ENCODE assay signal across 24 cellular contexts in genomic region chr13:95874286-95874685, GRCh38.
"Had no signal": no experiment of that assay in that cellular context is flagged by ENCODE, and none has a peak within 500 bp of the region (broad histone marks: within the 10 kb centered on the region; RNA-seq: fewer than 3 reads in every experiment).

No MANE protein-coding gene starts in this region.

- DNase-seq: activated CD4-positive, alpha-beta T cell treated with anti-CD3 and anti-CD28 coated beads for 48 hours; activated CD4-positive, alpha-beta T cell treated with anti-CD3 and anti-CD28 coated beads, Interleukin-2, amount 50 U/mL, for 4 hours; activated CD4-positive, CD25-positive, alpha-beta regulatory T cell treated with anti-CD3 and anti-CD28 coated beads, Interleukin-2, amount 50 U/mL, for 72 hours; activated CD8-positive, alpha-beta memory T cell treated with anti-CD3 and anti-CD28 coated beads, Interleukin-2, amount 50 U/mL, for 48 hours; activated CD8-positive, alpha-beta T cell treated with anti-CD3 and anti-CD28 coated beads, Interleukin-2, amount 10 ng/mL, durations not matched to agents 7 days and 5 days; activated naive CD4-positive, alpha-beta T cell treated with anti-CD3 and anti-CD28 coated beads, Interleukin-2, amount 50 U/mL, for 16 hours; activated naive CD8-positive, alpha-beta T cell treated with anti-CD3 and anti-CD28 coated beads, Interleukin-2, amount 10 ng/mL, durations not matched to agents 7 days and 5 days; activated T-cell treated with anti-CD3 and anti-CD28 coated beads, Interleukin-2, amount 50 U/mL, for 1 hour; aorta; body of pancreas; KG1; MV-4-11; NCI-H1105; NCI-H1436; NCI-H1694 treated with DMSO at 0.1 percent for 48 hours; NCI-H2029 treated with DMSO at 0.1 percent for 48 hours; NCI-H345; NCI-H510A; NCI-H69; PC-3; SHP77 had no signal

- H3K27ac ChIP-seq: body of pancreas, cardiac muscle cell, SJSA1 had no signal

- H3K9me3 ChIP-seq: body of pancreas, SJSA1 had no signal

- H3K36me3 ChIP-seq: SJSA1 had no signal

- ATAC-seq: activated CD8-positive, alpha-beta T cell treated with anti-CD3 and anti-CD28 coated beads, Interleukin-2, amount 10 ng/mL, durations not matched to agents 7 days and 5 days; body of pancreas; PC-3; WTC11 had no signal

- H3K27me3 ChIP-seq: body of pancreas, cardiac muscle cell, SJSA1 had no signal

- H3K4me1 ChIP-seq: body of pancreas, SJSA1 had no signal

- H3K4me3 ChIP-seq: body of pancreas, cardiac muscle cell, SJSA1 had no signal
